In genomic region chr17:44024271-44024663, GRCh38 we compare ENCODE assay signal across 23 cellular contexts. TPM values are rescaled to one million over a fixed set of nuclear protein-coding genes. Genes with fewer than 3 reads are reported as not detected.
DNase-seq lines count a peak whose midpoint lies in the region; ATAC-seq, FAIRE-seq and TF ChIP-seq lines count a peak whose summit lies in the region.
"Had no signal": no experiment of that assay in that cellular context is flagged by ENCODE, and none has a peak within 500 bp of the region (broad histone marks: within the 10 kb centered on the region; RNA-seq: fewer than 3 reads in every experiment).

No MANE protein-coding gene starts in this region.

- no peak for TF ChIP-seq EP300 in H1 (IDR thresholded peaks at IDR 0.05; ENCODE audit: borderline replicate concordance in 1 of 2, low read depth in 2 of 2, low read length in 2 of 2)

- H3K27me3 ChIP-seq in H1 (replicated peaks in 1 of 4; ENCODE audit: control insufficient read depth in 3 of 4, extremely low read depth in 1 of 4, insufficient read depth in 3 of 4, low read length in 3 of 4) (no peaks in the 10 kb centered on the region), GM23338 (ENCODE audit: insufficient read depth) (no peaks in the 10 kb centered on the region)
- H3K27me3 ChIP-seq: neutrophil, sigmoid colon, tibial nerve had no signal

- H3K4me3 ChIP-seq in H1 (ENCODE audit: extremely low read depth in 1 of 4, insufficient read depth in 2 of 4, low read depth in 3 of 4, low read length in 4 of 4) (no peak overlapping the region), GM23338 (no peak overlapping the region)
- H3K4me3 ChIP-seq: sigmoid colon, tibial nerve had no signal

- H3F3A ChIP-seq in GM23338 (replicated peaks; ENCODE audit: low read depth) = 0 out of 2 replicates have a peak, but pooled peaks cover 7% of the 10 kb centered on the region

- H3K14ac ChIP-seq in H1 (ENCODE audit: insufficient read length) = no peak overlapping the region

- peaks cover 0 to 8% (median 3%) of the 10 kb centered on the region in 4 experiments; a peak in 7 of 8 replicates for H3K36me3 ChIP-seq in H1 (ENCODE audit: control insufficient read depth in 2 of 4, insufficient read depth in 4 of 4, low read length in 3 of 4)
- H3K36me3 ChIP-seq in GM23338 (ENCODE audit: insufficient read depth) = no peaks in the 10 kb centered on the region; the same call in 1 of the 2 replicates

- H3K36me3 Mint-ChIP-seq in mesothelial cell of epicardium (peaks cover 14% of the 10 kb centered on the region), GM23338 (ENCODE audit: low read depth) (peaks cover 5% of the 10 kb centered on the region; the same call in 2 of the 3 replicates)
- H3K36me3 Mint-ChIP-seq: immature natural killer cell had no signal

- no peak overlapping the region for H3K27ac ChIP-seq in H1 (ENCODE audit: low read depth, low read length)
- H3K27ac ChIP-seq in GM23338 (ENCODE audit: low read depth) = no peak overlapping the region
- H3K27ac ChIP-seq: neutrophil, sigmoid colon, tibial nerve had no signal

- H4K8ac ChIP-seq in H1 (ENCODE audit: extremely low read depth, insufficient read depth, low read length) = no peak overlapping the region

- H3K4me1 ChIP-seq in H1 (replicated peaks in 1 of 4; ENCODE audit: control insufficient read depth in 3 of 4, insufficient read depth in 4 of 4, low read length in 3 of 4) (no peaks in the 10 kb centered on the region), GM23338 (ENCODE audit: insufficient read depth) (no peaks in the 10 kb centered on the region)
- H3K4me1 ChIP-seq: sigmoid colon, tibial nerve had no signal

- TF ChIP-seq RAD21 in H1 (IDR thresholded peaks at IDR 0.05 in 1 of 2, conservative IDR thresholded peaks at IDR 0.05 in 1 of 2; ENCODE audit: low read depth in 2 of 2, low read length in 2 of 2) = no peak

- no peaks in the 10 kb centered on the region for H3K79me1 ChIP-seq in H1 (ENCODE audit: low read depth, low read length)

- no peaks in the 10 kb centered on the region for H3K27me3 Mint-ChIP-seq in mesothelial cell of epicardium (ENCODE audit: low read depth)
- peaks cover 5% of the 10 kb centered on the region for H3K27me3 Mint-ChIP-seq in GM23338 (ENCODE audit: insufficient read depth, low read depth, poor library complexity)
- H3K27me3 Mint-ChIP-seq: activated T-helper 17 cell treated with anti-CD3 and anti-CD28 coated beads, Interleukin-2, amount 50 U/mL, for 72 hours had no signal

- H3K4me2 ChIP-seq in H1 (ENCODE audit: insufficient read depth in 1 of 2, low read depth in 2 of 2, low read length in 2 of 2) (no peak overlapping the region), GM23338 (no peak overlapping the region)

- H3K9me3 ChIP-seq in H1 (ENCODE audit: insufficient read depth in 2 of 2, low read depth in 1 of 2, low read length in 1 of 2) = no peaks in the 10 kb centered on the region
- H3K9me3 ChIP-seq: neutrophil, sigmoid colon, tibial nerve had no signal

- no peaks in the 10 kb centered on the region for H3K23me2 ChIP-seq in H1 (ENCODE audit: low read depth, low read length)

- no peak overlapping the region for H4K91ac ChIP-seq in H1 (replicated peaks; ENCODE audit: insufficient read length, low read length)

- H2AFZ ChIP-seq in H1 (ENCODE audit: low read length) (no peak overlapping the region), GM23338 (no peak overlapping the region)

- ATAC-seq in HG02588 (IDR thresholded peaks at IDR 0.05; ENCODE audit: unreplicated experiment) = no peak
- no peak; the same call in 1 of the 3 replicates for ATAC-seq in GM23338
- no peak for ATAC-seq in GM18520 (IDR thresholded peaks at IDR 0.05; ENCODE audit: unreplicated experiment)
- ATAC-seq: activated CD8-positive, alpha-beta T cell treated with anti-CD3 and anti-CD28 coated beads, Interleukin-2, amount 10 ng/mL, durations not matched to agents 7 days and 5 days; activated T-helper 17 cell treated with anti-CD3 and anti-CD28 coated beads, Interleukin-2, amount 50 U/mL, for 72 hours had no signal

- H2BK12ac ChIP-seq in H1 (ENCODE audit: low read depth, low read length) = no peak overlapping the region

- TF ChIP-seq POLR2A in H1 (IDR thresholded peaks at IDR 0.05; ENCODE audit: control extremely low read depth in 1 of 2, low read depth in 2 of 2, low read length in 2 of 2) = no peak

- no peaks in the 10 kb centered on the region for H3K79me2 ChIP-seq in H1 (ENCODE audit: control insufficient read depth in 1 of 2, insufficient read depth in 2 of 2, low read length in 2 of 2)
- H3K79me2 ChIP-seq in GM23338 (replicated peaks; ENCODE audit: insufficient read depth) = no peaks in the 10 kb centered on the region

- H4K20me1 ChIP-seq in H1 (replicated peaks in 1 of 2; ENCODE audit: control insufficient read depth in 1 of 2, insufficient read depth in 2 of 2, low read length in 2 of 2) = peaks cover 0 to 2% of the 10 kb centered on the region in 2 experiments
- H4K20me1 ChIP-seq in GM23338 (replicated peaks; ENCODE audit: insufficient read depth) = peaks cover 7% of the 10 kb centered on the region; the same call in 1 of the 2 replicates

- no peak overlapping the region for H3K23ac ChIP-seq in H1 (ENCODE audit: insufficient read length)

- no peak overlapping the region for H3K9ac ChIP-seq in H1 (replicated peaks in 1 of 4; ENCODE audit: extremely low read depth in 1 of 4, low read depth in 3 of 4, low read length in 3 of 4)

- H2BK20ac ChIP-seq in H1 (ENCODE audit: low read length) = no peak overlapping the region

- no peaks in the 10 kb centered on the region for H3K9me2 ChIP-seq in GM23338 (ENCODE audit: insufficient read depth)

- no peak overlapping the region for H3K4ac ChIP-seq in H1 (replicated peaks; ENCODE audit: insufficient read length, low read depth, low read length)

- H2BK120ac ChIP-seq in H1 (replicated peaks; ENCODE audit: low read depth, low read length) = no peak overlapping the region

- DNase-seq in COR-L47 (lab: John Stamatoyannopoulos, UW) (peak; percentile 96), NCI-H1105 treated with DMSO at 0.1 percent for 48 hours (lab: John Stamatoyannopoulos, UW) (peak; percentile 96), NCI-H524 (lab: John Stamatoyannopoulos, UW) (peak; percentile 95 to 96), H1 (ENCODE audit: low read depth in 1 of 2, low spot score in 2 of 2) (no peak), mesothelial cell of epicardium (ENCODE audit: low spot score in 2 of 2, unreplicated experiment in 2 of 2) (no peak), GM23338 (ENCODE audit: low spot score) (no peak)
- DNase-seq: activated CD8-positive, alpha-beta T cell treated with anti-CD3 and anti-CD28 coated beads, Interleukin-2, amount 10 ng/mL, durations not matched to agents 7 days and 5 days; amniotic stem cell; erythroblast; HCEC 1CT; immature natural killer cell; Kasumi-1; mesendoderm; NCI-H187 treated with DMSO at 0.1 percent for 48 hours; sigmoid colon; stimulated activated CD4-positive, alpha-beta T cell treated with anti-CD3 and anti-CD28 coated beads, Interleukin-4, amount 100 ng/mL, for 1 hour; SW 1271 had no signal

- H3K4me1 Mint-ChIP-seq in mesothelial cell of epicardium = no peaks in the 10 kb centered on the region
- H3K4me1 Mint-ChIP-seq in GM23338 = no peaks in the 10 kb centered on the region
- H3K4me1 Mint-ChIP-seq: activated T-helper 17 cell treated with anti-CD3 and anti-CD28 coated beads, Interleukin-2, amount 50 U/mL, for 72 hours; immature natural killer cell had no signal

- H3K9me3 Mint-ChIP-seq in mesothelial cell of epicardium (no peaks in the 10 kb centered on the region), GM23338 (no peaks in the 10 kb centered on the region)
- H3K9me3 Mint-ChIP-seq: activated T-helper 17 cell treated with anti-CD3 and anti-CD28 coated beads, Interleukin-2, amount 50 U/mL, for 72 hours; immature natural killer cell had no signal

- POLR2A ChIA-PET in H1 (lab: Charles Lee; ENCODE audit: partially characterized antibody) = interaction anchor here (1.3 to 6.9 kb wide), 5 partner anchors 8 to 41 kb away, joined by 6 to 55 read pairs (median 23); partner anchors contain the start of gene TMEM101

- CTCF ChIA-PET in H1 (lab: Charles Lee; ENCODE audit: partially characterized antibody) = interaction anchor here (0.9 to 13.3 kb wide), 6 partner anchors 16 to 146 kb away, joined by 3 to 108 read pairs (median 4); no protein-coding TSS in a partner anchor

- H2BK5ac ChIP-seq in H1 (ENCODE audit: low read depth, low read length) = no peak overlapping the region

- H3K4me3 Mint-ChIP-seq in mesothelial cell of epicardium (no peak overlapping the region), GM23338 (no peak overlapping the region)
- H3K4me3 Mint-ChIP-seq: activated CD8-positive, alpha-beta T cell treated with anti-CD3 and anti-CD28 coated beads, Interleukin-2, amount 10 ng/mL, durations not matched to agents 7 days and 5 days; activated T-helper 17 cell treated with anti-CD3 and anti-CD28 coated beads, Interleukin-2, amount 50 U/mL, for 72 hours; immature natural killer cell had no signal

- H3K27ac Mint-ChIP-seq in mesothelial cell of epicardium = no peak overlapping the region
- H3K27ac Mint-ChIP-seq in GM23338 = no peak overlapping the region
- H3K27ac Mint-ChIP-seq: activated CD8-positive, alpha-beta T cell treated with anti-CD3 and anti-CD28 coated beads, Interleukin-2, amount 10 ng/mL, durations not matched to agents 7 days and 5 days; activated T-helper 17 cell treated with anti-CD3 and anti-CD28 coated beads, Interleukin-2, amount 50 U/mL, for 72 hours; immature natural killer cell had no signal

- WGBS in H1 (ENCODE audit: extremely low coverage in 1 of 2, insufficient coverage in 1 of 2, insufficient read length in 1 of 2, insufficient replicate concordance in 2 of 2, low coverage in 1 of 2, low lambda C conversion rate in 2 of 2, missing lambda C conversion rate in 1 of 2), 2 experiments = 97% methylated on average over 6 of the region's 6 CpGs; no CpG with 5 or more reads in 1 of the 2 experiments

- TF ChIP-seq CTCF in H1 (IDR thresholded peaks at IDR 0.05; ENCODE audit: control extremely low read depth in 1 of 3, insufficient read depth in 1 of 3, low read depth in 1 of 3, low read length in 3 of 3) (no peak), mesothelial cell of epicardium (IDR thresholded peaks at IDR 0.05; ENCODE audit: unreplicated experiment) (no peak), GM23338 (conservative IDR thresholded peaks at IDR 0.05; ENCODE audit: low read depth in 2 of 2) (no peak)

- H3K56ac ChIP-seq in H1 (replicated peaks; ENCODE audit: insufficient read length, low read depth, low read length) = no peak overlapping the region

- H3K18ac ChIP-seq in H1 (ENCODE audit: extremely low read depth, low read length) = no peak overlapping the region

- H4K5ac ChIP-seq in H1 (ENCODE audit: insufficient read length, low read depth, low read length) = no peak overlapping the region

- FAIRE-seq in H1 (lab: Jason Lieb, UNC) = no peak
- FAIRE-seq: colon had no signal

- no peak overlapping the region for H2BK15ac ChIP-seq in H1 (ENCODE audit: low read length)

- no peak overlapping the region for H2AK5ac ChIP-seq in H1 (ENCODE audit: low read depth, low read length)

RNA-seq across cellular contexts. Expression of gene TMEM101, which starts 9.5 kb away (rescaled TPM):
- total RNA-seq in H1 (2021; fragmentation: NEBNext Ultra II Directional; extraction: Animal tissue kit (Norgen Biotek cat#: 25700)) = 16.1 and 20.9 TPM in 2 replicates
- polyA plus RNA-seq in H1 (2011; rRNA removed) (44.7 and 55.6 TPM in 2 replicates), GM23338 (2016; fragmentation: Nextera tagmentation; extraction: Ambion mirVana) (15.9 and 19.7 TPM in 2 replicates)
- 54.3 TPM for polyA plus RNA-seq in H1 (2011; cell fraction: cytosol; rRNA removed)
- polyA plus RNA-seq in H1 (2011; cell fraction: nucleus; rRNA removed) = 44.7 TPM
- polyA plus RNA-seq in H1 (2012, experiment 1 of 2) = 23.2 to 36.4 TPM (median 32.3 TPM) in 4 replicates
- polyA plus RNA-seq in H1 (2012, experiment 2 of 2) = 27.4 TPM
- polyA plus RNA-seq in H1 (2013, experiment 1 of 2) = 23.1 TPM
- 24.7 TPM for polyA plus RNA-seq in H1 (2013, experiment 2 of 2)
- 35.1 and 40.3 TPM in 2 replicates for polyA minus RNA-seq in H1 (2011; rRNA and poly(A)+ RNA removed)
- polyA minus RNA-seq in H1 (2011; cell fraction: cytosol; rRNA and poly(A)+ RNA removed) = 21.0 TPM
- polyA minus RNA-seq in H1 (2011; cell fraction: nucleus; rRNA and poly(A)+ RNA removed) = 20.2 TPM
- total RNA-seq in mesothelial cell of epicardium = 34.2 to 36.4 TPM (median 35.8 TPM) in 3 replicates
- 31.6 and 38.4 TPM in 2 replicates for total RNA-seq in GM23338 (2014; rRNA removed; shearing (Covaris generic))

RNA-seq across cellular contexts. Expression of gene NAGS, which starts 19.8 kb away (rescaled TPM):
- total RNA-seq in H1 (2021; fragmentation: NEBNext Ultra II Directional; extraction: Animal tissue kit (Norgen Biotek cat#: 25700)) = 5.1 TPM in 2 replicates
- polyA plus RNA-seq in H1 (2011; rRNA removed) = 4.0 and 4.4 TPM in 2 replicates
- 3.6 TPM for polyA plus RNA-seq in H1 (2011; cell fraction: cytosol; rRNA removed)
- polyA plus RNA-seq in H1 (2011; cell fraction: nucleus; rRNA removed) = 3.8 TPM
- polyA plus RNA-seq in H1 (2012, experiment 1 of 2) = 2.8 to 4.0 TPM (median 3.4 TPM) in 4 replicates
- polyA plus RNA-seq in H1 (2012, experiment 2 of 2) = 3.3 TPM
- 5.2 TPM for polyA plus RNA-seq in H1 (2013, experiment 1 of 2)
- polyA plus RNA-seq in H1 (2013, experiment 2 of 2) = 4.9 TPM
- polyA minus RNA-seq in H1 (2011; rRNA and poly(A)+ RNA removed) = 3.0 TPM in 2 replicates
- 5.0 TPM for polyA minus RNA-seq in H1 (2011; cell fraction: cytosol; rRNA and poly(A)+ RNA removed)
- 5.1 TPM for polyA minus RNA-seq in H1 (2011; cell fraction: nucleus; rRNA and poly(A)+ RNA removed)
- 0.42 to 0.88 TPM (median 0.82 TPM) in 3 replicates for total RNA-seq in mesothelial cell of epicardium
- total RNA-seq in GM23338 (2014; rRNA removed; shearing (Covaris generic)) = 7.2 and 7.7 TPM in 2 replicates
- 4.1 and 4.2 TPM in 2 replicates for polyA plus RNA-seq in GM23338 (2016; fragmentation: Nextera tagmentation; extraction: Ambion mirVana)

RNA-seq across cellular contexts. Expression of gene LSM12, which starts 42.2 kb away (rescaled TPM):
- 118 and 142 TPM in 2 replicates for total RNA-seq in H1 (2021; fragmentation: NEBNext Ultra II Directional; extraction: Animal tissue kit (Norgen Biotek cat#: 25700))
- 51.6 and 69.8 TPM in 2 replicates for polyA plus RNA-seq in H1 (2011; rRNA removed)
- 57.3 TPM for polyA plus RNA-seq in H1 (2011; cell fraction: cytosol; rRNA removed)
- polyA plus RNA-seq in H1 (2011; cell fraction: nucleus; rRNA removed) = 31.1 TPM
- 59.4 to 75.6 TPM (median 69.7 TPM) in 4 replicates for polyA plus RNA-seq in H1 (2012, experiment 1 of 2)
- 76.0 TPM for polyA plus RNA-seq in H1 (2012, experiment 2 of 2)
- 126 TPM for polyA plus RNA-seq in H1 (2013, experiment 1 of 2)
- 129 TPM for polyA plus RNA-seq in H1 (2013, experiment 2 of 2)
- 83.5 and 95.8 TPM in 2 replicates for polyA minus RNA-seq in H1 (2011; rRNA and poly(A)+ RNA removed)
- polyA minus RNA-seq in H1 (2011; cell fraction: cytosol; rRNA and poly(A)+ RNA removed) = 54.6 TPM
- polyA minus RNA-seq in H1 (2011; cell fraction: nucleus; rRNA and poly(A)+ RNA removed) = 32.1 TPM
- 51.4 to 60.8 TPM (median 58.0 TPM) in 3 replicates for total RNA-seq in mesothelial cell of epicardium
- total RNA-seq in GM23338 (2014; rRNA removed; shearing (Covaris generic)) = 64.4 and 72.7 TPM in 2 replicates
- polyA plus RNA-seq in GM23338 (2016; fragmentation: Nextera tagmentation; extraction: Ambion mirVana) = 226 and 241 TPM in 2 replicates

RNA-seq across cellular contexts. Expression of gene G6PC3, which starts 46.3 kb away (rescaled TPM):
- 104 and 114 TPM in 2 replicates for total RNA-seq in H1 (2021; fragmentation: NEBNext Ultra II Directional; extraction: Animal tissue kit (Norgen Biotek cat#: 25700))
- polyA plus RNA-seq in H1 (2011; rRNA removed) (343 and 436 TPM in 2 replicates), GM23338 (2016; fragmentation: Nextera tagmentation; extraction: Ambion mirVana) (143 and 154 TPM in 2 replicates)
- 191 TPM for polyA plus RNA-seq in H1 (2011; cell fraction: cytosol; rRNA removed)
- polyA plus RNA-seq in H1 (2011; cell fraction: nucleus; rRNA removed) = 198 TPM
- polyA plus RNA-seq in H1 (2012, experiment 1 of 2) = 143 to 233 TPM (median 204 TPM) in 4 replicates
- polyA plus RNA-seq in H1 (2012, experiment 2 of 2) = 249 TPM
- 394 TPM for polyA plus RNA-seq in H1 (2013, experiment 1 of 2)
- 451 TPM for polyA plus RNA-seq in H1 (2013, experiment 2 of 2)
- 132 and 168 TPM in 2 replicates for polyA minus RNA-seq in H1 (2011; rRNA and poly(A)+ RNA removed)
- 151 TPM for polyA minus RNA-seq in H1 (2011; cell fraction: cytosol; rRNA and poly(A)+ RNA removed)
- 96.9 TPM for polyA minus RNA-seq in H1 (2011; cell fraction: nucleus; rRNA and poly(A)+ RNA removed)
- total RNA-seq in mesothelial cell of epicardium = 58.3 to 63.2 TPM (median 61.4 TPM) in 3 replicates
- total RNA-seq in GM23338 (2014; rRNA removed; shearing (Covaris generic)) = 110 and 112 TPM in 2 replicates

Comparison
In these comparisons a context has a peak if more than half of its experiments do, and no peak if none do; other contexts are left out.
1. DNase-seq: peak in COR-L47 (single experiment), NCI-H1105 treated with DMSO at 0.1 percent for 48 hours (single experiment) and NCI-H524 (2 of 2); none in H1 (0 of 2), mesothelial cell of epicardium (0 of 2) and GM23338 (single experiment).